ENCODE assay signal across 9 cellular contexts in genomic region chr6:49849121-49849907, GRCh38. TPM values are rescaled to one million over a fixed set of nuclear protein-coding genes. Genes with fewer than 3 reads are reported as not detected.
DNase-seq lines count a peak whose midpoint lies in the region; ATAC-seq, FAIRE-seq and TF ChIP-seq lines count a peak whose summit lies in the region.
"Had no signal": no experiment of that assay in that cellular context is flagged by ENCODE, and none has a peak within 500 bp of the region (broad histone marks: within the 10 kb centered on the region; RNA-seq: fewer than 3 reads in every experiment).

No MANE protein-coding gene starts in this region.

- TF ChIP-seq POLR2A in GM12878 (IDR thresholded peaks at IDR 0.05; ENCODE audit: low read depth, low read length) (no peak), transverse colon (IDR thresholded peaks at IDR 0.05) (no peak)

- H3K4me3 ChIP-seq in GM12878 (no peak overlapping the region), transverse colon (no peak overlapping the region), aorta (ENCODE audit: low read length in 2 of 2) (no peak overlapping the region)

- 15% methylated on average over 4 of the region's 4 CpGs for WGBS in GM12878 (ENCODE audit: insufficient coverage, insufficient replicate concordance, low lambda C conversion rate, missing lambda C conversion rate)
- WGBS in transverse colon (ENCODE audit: low coverage in 1 of 2), 2 donors, result 0 to 28% methylated on average over 2 to 4 of the region's 4 CpGs
- WGBS in aorta, 2 donors, result 40 to 42% methylated on average over 4 of the region's 4 CpGs

- H3K4me1 ChIP-seq in GM12878 (ENCODE audit: control insufficient read depth, insufficient read depth, low read length) (no peaks in the 10 kb centered on the region), transverse colon (no peaks in the 10 kb centered on the region), aorta (ENCODE audit: control insufficient read depth in 1 of 2, insufficient read depth in 2 of 2, low read length in 2 of 2) (no peaks in the 10 kb centered on the region)

- peak; percentile 61 for TF ChIP-seq RAD21 in GM12878 (IDR thresholded peaks at IDR 0.05; ENCODE audit: insufficient read depth, low read depth, low read length)

- SMC1A ChIA-PET in GM12878 (lab: Charles Lee; ENCODE audit: uncharacterized antibody, unreplicated experiment), result interaction anchor here (1.0 to 1.8 kb wide), 6 partner anchors 10 to 316 kb away, joined by 3 to 14 read pairs (median 6); no protein-coding TSS in a partner anchor

- in situ Hi-C loops in GM12878 (cut with MboI) (loop anchor here (5.0 kb wide), 2 partner anchors 227 to 317 kb away; no protein-coding TSS in a partner anchor), transverse colon (cut with MboI; ENCODE audit: low pct_ligation_motif_present in 1 of 4, low pct_unique_long_range_greater_than_20kb in 1 of 4, low sequenced_read_pairs in 3 of 4) (loop anchor here in 3 of 4 donors (25.0 kb wide), 1 partner anchor 312 kb away; no protein-coding TSS in a partner anchor)

- TF ChIP-seq CTCF in GM12878 (IDR thresholded peaks at IDR 0.05 in 2 of 3, conservative IDR thresholded peaks at IDR 0.05 in 1 of 3; ENCODE audit: control insufficient read depth in 2 of 3, extremely low read depth in 1 of 3, insufficient read depth in 1 of 3, low read depth in 3 of 3, low read length in 3 of 3) (peak in 2 of 3 experiments; percentile 39 to 55; a peak in 5 of 6 replicates), transverse colon (IDR thresholded peaks at IDR 0.05) (peak; percentile 57 to 64 (median 60))

- H3K27ac ChIP-seq in GM12878 (ENCODE audit: control insufficient read depth, insufficient read depth) (no peak overlapping the region), transverse colon (no peak overlapping the region), aorta (ENCODE audit: low read depth in 1 of 2, low read length in 2 of 2) (no peak overlapping the region)

- BruUV-seq in GM12878 (replicated peaks; lab: Mats Ljungman, UMichigan), result no TSS peak

- RAD21 ChIA-PET in GM12878 (lab: Charles Lee; ENCODE audit: unreplicated experiment), result interaction anchor here (0.7 to 1.8 kb wide), 6 partner anchors 10 to 317 kb away, joined by 3 to 24 read pairs (median 3); no protein-coding TSS in a partner anchor

- TF ChIP-seq EP300 in GM12878 (IDR thresholded peaks at IDR 0.05; ENCODE audit: borderline replicate concordance in 1 of 2, control insufficient read depth in 1 of 2, low read depth in 2 of 2, low read length in 2 of 2), result no peak
- TF ChIP-seq EP300 in transverse colon (IDR thresholded peaks at IDR 0.05; ENCODE audit: low read depth), result no peak

- DNase-seq in DMS153 treated with DMSO at 0.1 percent for 48 hours (lab: John Stamatoyannopoulos, UW; ENCODE audit: unreplicated experiment) (peak; percentile 56), NCI-H345 treated with DMSO at 0.1 percent for 48 hours (lab: John Stamatoyannopoulos, UW; ENCODE audit: unreplicated experiment) (peak; percentile 51), GM12878 (ENCODE audit: low read depth, low spot score) (no peak), iris pigment epithelial cell (ENCODE audit: low read depth) (peak; percentile 51), transverse colon (no peak), aorta (no peak)
- DNase-seq: activated B cell treated with CpG ODN at 0.5 μM for 24 hours had no signal

- POLR2A ChIA-PET in GM12878 (lab: Charles Lee), result no interaction called here

- ATAC-seq in GM19452 (IDR thresholded peaks at IDR 0.05; ENCODE audit: unreplicated experiment) (peak; percentile 91), HG03378 (IDR thresholded peaks at IDR 0.05; ENCODE audit: unreplicated experiment) (peak; percentile 90), GM12878 (peak; percentile 90), aorta (ENCODE audit: low FRiP score) (no peak)

- H2AFZ ChIP-seq in GM12878 (ENCODE audit: control insufficient read depth, low read depth, low read length), result no peak overlapping the region

- H3K36me3 ChIP-seq in GM12878 (ENCODE audit: control insufficient read depth in 2 of 2, insufficient read depth in 2 of 2, low read length in 1 of 2) (no peaks in the 10 kb centered on the region), transverse colon (no peaks in the 10 kb centered on the region), aorta (ENCODE audit: control insufficient read depth in 1 of 2, insufficient read depth in 2 of 2, low read length in 1 of 2) (no peaks in the 10 kb centered on the region)

- no peaks in the 10 kb centered on the region for H3K79me2 ChIP-seq in GM12878 (ENCODE audit: control insufficient read depth, insufficient read depth, low read length)

- peak; percentile 86 for FAIRE-seq in GM12878 (lab: Jason Lieb, UNC)

- no peak overlapping the region for H3K4me2 ChIP-seq in GM12878 (ENCODE audit: control insufficient read depth, insufficient read depth)

- CTCF ChIA-PET in GM12878 (lab: Yijun Ruan, JAX), result interaction anchor here (0.5 to 6.1 kb wide), 18 partner anchors 8 to 328 kb away, joined by 3 to 85 read pairs (median 4); no protein-coding TSS in a partner anchor

- no peak overlapping the region for H3K9ac ChIP-seq in GM12878 (ENCODE audit: control insufficient read depth, insufficient read depth, low read length)

- intact Hi-C loops in GM12878 (cut with micrococcal nuclease; ENCODE audit: unreplicated experiment) (loop anchor here (1.0 kb wide), 2 partner anchors 226 to 317 kb away; no protein-coding TSS in a partner anchor), transverse colon (cut with DNase I; ENCODE audit: low total_unique reads) (loop anchor here (10.0 kb wide), 2 partner anchors 225 to 315 kb away; no protein-coding TSS in a partner anchor), aorta (cut with DNase I) (loop anchor here (5.0 kb wide), 2 partner anchors 312 to 317 kb away; no protein-coding TSS in a partner anchor)

- H3K27me3 ChIP-seq in GM12878 (replicated peaks in 1 of 2; ENCODE audit: control insufficient read depth in 2 of 2, insufficient read depth in 2 of 2, low read length in 1 of 2) (no peaks in the 10 kb centered on the region), transverse colon (no peaks in the 10 kb centered on the region), aorta (ENCODE audit: control insufficient read depth in 1 of 2, insufficient read depth in 2 of 2, low read length in 1 of 2) (no peaks in the 10 kb centered on the region)

- no peaks in the 10 kb centered on the region; the same call in 1 of the 2 replicates for H4K20me1 ChIP-seq in GM12878 (ENCODE audit: control insufficient read depth, insufficient read depth)

- H3K9me3 ChIP-seq in GM12878 (replicated peaks; ENCODE audit: control insufficient read depth, insufficient read depth, low read length) (no peaks in the 10 kb centered on the region), transverse colon (no peaks in the 10 kb centered on the region), aorta (ENCODE audit: control insufficient read depth, low read length) (no peaks in the 10 kb centered on the region)

TF ChIP-seq in GM12878, 131 proteins besides CTCF, POLR2A, EP300 and RAD21:
- no peak for TF ChIP-seq NFXL1 (IDR thresholded peaks at IDR 0.05; ENCODE audit: borderline replicate concordance)
- TF ChIP-seq SMC3 (IDR thresholded peaks at IDR 0.05; ENCODE audit: borderline replicate concordance, low read length), result peak; percentile 62; the same call in 1 of the 2 replicates

RNA-seq across cellular contexts. Expression of gene CRISP1, which starts 17.0 kb away (rescaled TPM):
- not detected in 2 replicates for total RNA-seq in GM12878 (2013; cell fraction: nucleolus; rRNA removed)
- total RNA-seq in GM12878 (2014; rRNA removed) (not detected in 2 replicates), GM12878 (2014; rRNA removed; fragmentation: Illumina TruSeq; extraction: Trizol) (not detected in 2 replicates), GM12878 (2021) (not detected in 2 replicates), transverse colon (not detected), aorta (not detected)
- not detected for polyA plus RNA-seq in GM12878 (2011; ENCODE audit: low read depth)
- polyA plus RNA-seq in GM12878 (2011; rRNA removed) (not detected in 2 replicates), GM12878 (2014; fragmentation: Illumina TruSeq; extraction: Trizol) (not detected in 2 replicates), GM12878 (2014; fragmentation: Nextera tagmentation; extraction: Ambion mirVana) (not detected), GM12878 (2014; rRNA removed) (not detected in 2 replicates), GM12878 (2016; fragmentation: Nextera tagmentation; extraction: Ambion mirVana) (not detected), aorta (not detected)
- not detected in 2 replicates for polyA plus RNA-seq in GM12878 (2011; cell fraction: cytosol; rRNA removed)
- not detected in 2 replicates for polyA plus RNA-seq in GM12878 (2011; cell fraction: nucleus; rRNA removed)
- polyA plus RNA-seq in GM12878 (2012), result not detected in 2 replicates
- not detected in 2 replicates for polyA minus RNA-seq in GM12878 (2011; rRNA and poly(A)+ RNA removed)
- polyA minus RNA-seq in GM12878 (2011; cell fraction: cytosol; rRNA and poly(A)+ RNA removed), result not detected in 2 replicates
- not detected in 2 replicates for polyA minus RNA-seq in GM12878 (2011; cell fraction: nucleus; rRNA and poly(A)+ RNA removed)
- total RNA-seq: activated B cell treated with CpG ODN at 0.5 μM for 24 hours had no signal

Comparison
In these comparisons a context has a peak if more than half of its experiments do, and no peak if none do; other contexts are left out.
1. DNase-seq: peak in DMS153 treated with DMSO at 0.1 percent for 48 hours (single experiment), NCI-H345 treated with DMSO at 0.1 percent for 48 hours (single experiment) and iris pigment epithelial cell (single experiment); none in GM12878 (single experiment), transverse colon (single experiment) and aorta (0 of 2).